In genomic region chr12:18250313-18250916, GRCh38 we compare ENCODE assay signal across 8 cellular contexts. TPM values are rescaled to one million over a fixed set of nuclear protein-coding genes. Genes with fewer than 3 reads are reported as not detected.
DNase-seq lines count a peak whose midpoint lies in the region; ATAC-seq, FAIRE-seq and TF ChIP-seq lines count a peak whose summit lies in the region.

No MANE protein-coding gene starts in this region.

- H3K27ac ChIP-seq in iPS DF 6.9 (ENCODE audit: low read length): no peak overlapping the region
- no peak overlapping the region for H3K27ac ChIP-seq in tibial nerve

- H3K36me3 ChIP-seq in iPS DF 6.9 (ENCODE audit: control insufficient read depth, insufficient read depth, low read length): no peaks in the 10 kb centered on the region
- no peaks in the 10 kb centered on the region for H3K36me3 ChIP-seq in tibial nerve

- no peak overlapping the region for H3K27ac Mint-ChIP-seq in WTC11

- H3K9me3 ChIP-seq in iPS DF 6.9 (ENCODE audit: control insufficient read depth, insufficient read depth, low read length) (no peaks in the 10 kb centered on the region), tibial nerve (no peaks in the 10 kb centered on the region)

- H3K4me3 ChIP-seq in AG04449 (ENCODE audit: low read depth, low read length) (no peak overlapping the region), iPS DF 6.9 (ENCODE audit: low read length) (no peak overlapping the region), tibial nerve (no peak overlapping the region)

- CTCF ChIA-PET in AG04449 (lab: Yijun Ruan, JAX): interaction anchor here (0.6 to 3.3 kb wide), 36 partner anchors 9 to 1075 kb away, joined by 3 to 21 read pairs (median 4); partner anchors contain the start of gene PIK3C2G
- CTCF ChIA-PET in WTC11 (lab: Charles Lee): interaction anchor here (0.6 to 1.8 kb wide), 13 partner anchors 9 to 995 kb away, joined by 3 to 29 read pairs (median 4); partner anchors contain the start of gene PIK3C2G

- DNase-seq in AG04449 (ENCODE audit: low read depth, low spot score) (peak; percentile 23), GM18507 (ENCODE audit: extremely low spot score, insufficient read length, low read depth) (peak; percentile 1), NCI-H2107 (lab: John Stamatoyannopoulos, UW) (peak; percentile 20), WTC11 (ENCODE audit: low spot score) (no peak), iPS DF 6.9 (ENCODE audit: low read depth, low spot score) (peak; percentile 43), tibial nerve (ENCODE audit: low spot score in 2 of 2) (peak in 1 of 2 donors; percentile 39), ecto neural progenitor cell (ENCODE audit: low spot score) (no peak)

- H3K4me1 ChIP-seq in iPS DF 6.9 (ENCODE audit: control insufficient read depth, insufficient read depth, low read length) (no peaks in the 10 kb centered on the region), tibial nerve (no peaks in the 10 kb centered on the region)

- no CpG with 5 or more reads among the region's 6 CpGs for WGBS in iPS DF 6.9 (ENCODE audit: insufficient coverage, insufficient read length)
- 22 to 25% methylated on average over 6 of the region's 6 CpGs for WGBS in tibial nerve, 2 donors

- POLR2A ChIA-PET in AG04449 (lab: Yijun Ruan, JAX) (no interaction called here), WTC11 (lab: Charles Lee) (no interaction called here)

- TF ChIP-seq CTCF in AG04449 (IDR thresholded peaks at IDR 0.05; ENCODE audit: insufficient read depth, low read length, missing control alignments) (peak; percentile 43), WTC11 (IDR thresholded peaks at IDR 0.05) (peak; percentile 50), tibial nerve (IDR thresholded peaks at IDR 0.05) (peak; percentile 29 to 68 (median 53))

- no peaks in the 10 kb centered on the region for H3K9me3 Mint-ChIP-seq in WTC11

- no peak for TF ChIP-seq EP300 in tibial nerve (IDR thresholded peaks at IDR 0.05)

- no peaks in the 10 kb centered on the region for H3K27me3 ChIP-seq in iPS DF 6.9 (ENCODE audit: control insufficient read depth, insufficient read depth, low read length)
- no peaks in the 10 kb centered on the region for H3K27me3 ChIP-seq in tibial nerve

- ATAC-seq in WTC11 (0 out of 2 replicates have a peak, but pooled peaks have one; percentile 44), HG02588 (IDR thresholded peaks at IDR 0.05; ENCODE audit: unreplicated experiment) (no peak)

- H3K4me3 Mint-ChIP-seq in WTC11: no peak overlapping the region

- no peak for TF ChIP-seq POLR2A in tibial nerve (IDR thresholded peaks at IDR 0.05)

- no peak for FAIRE-seq in GM18507 (lab: Jason Lieb, UNC)

- no peaks in the 10 kb centered on the region for H3K27me3 Mint-ChIP-seq in WTC11 (ENCODE audit: low read depth)

- no peaks in the 10 kb centered on the region for H3K36me3 Mint-ChIP-seq in WTC11

- peaks cover 6% of the 10 kb centered on the region; the same call in 1 of the 2 replicates for H3K4me1 Mint-ChIP-seq in WTC11

TF ChIP-seq in WTC11, 78 proteins besides CTCF, POLR2A, EP300 and RAD21:
- TF ChIP-seq ZNF121 (CRISPR knock-in tag; IDR thresholded peaks at IDR 0.05) (no peak), RORB (CRISPR knock-in tag; IDR thresholded peaks at IDR 0.05) (no peak), CDX4 (CRISPR knock-in tag; IDR thresholded peaks at IDR 0.05; ENCODE audit: borderline replicate concordance) (no peak), ZNF512 (CRISPR knock-in tag; IDR thresholded peaks at IDR 0.05; ENCODE audit: borderline replicate concordance) (no peak), ELF4 (CRISPR knock-in tag; IDR thresholded peaks at IDR 0.05; ENCODE audit: low read depth) (no peak), ZNF425 (CRISPR knock-in tag; conservative IDR thresholded peaks at IDR 0.05) (no peak), ZNF416 (CRISPR knock-in tag; IDR thresholded peaks at IDR 0.05) (no peak), ZNF317 (CRISPR knock-in tag; IDR thresholded peaks at IDR 0.05; ENCODE audit: borderline replicate concordance, low read depth) (no peak), ZBTB21 (CRISPR knock-in tag; IDR thresholded peaks at IDR 0.05; ENCODE audit: borderline replicate concordance) (no peak), OVOL2 (CRISPR knock-in tag; IDR thresholded peaks at IDR 0.05; ENCODE audit: borderline replicate concordance) (no peak), ZNF219 (CRISPR knock-in tag; IDR thresholded peaks at IDR 0.05; ENCODE audit: borderline replicate concordance) (no peak), IRF1 (CRISPR knock-in tag; IDR thresholded peaks at IDR 0.05) (no peak)

RNA-seq across cellular contexts. Expression of gene PIK3C2G, which starts 10.9 kb away (rescaled TPM):
- total RNA-seq in WTC11 (2021): not detected in 3 replicates
- under 1 TPM in 1 of 4 donors, not detected in 3; 0.30 TPM for total RNA-seq in tibial nerve

Comparison
In these comparisons a context has a peak if more than half of its experiments do, and no peak if none do; other contexts are left out.
1. DNase-seq: peak in AG04449 (single experiment), GM18507 (single experiment), NCI-H2107 (single experiment) and iPS DF 6.9 (single experiment); none in WTC11 (single experiment) and ecto neural progenitor cell (single experiment).
2. Peak in every context shown above with its lines, with median percentiles within 50 percentile points of each other: CTCF ChIP-seq.